Comparison of ENCODE assay signal across 8 cellular contexts in the genomic region with DNA sequence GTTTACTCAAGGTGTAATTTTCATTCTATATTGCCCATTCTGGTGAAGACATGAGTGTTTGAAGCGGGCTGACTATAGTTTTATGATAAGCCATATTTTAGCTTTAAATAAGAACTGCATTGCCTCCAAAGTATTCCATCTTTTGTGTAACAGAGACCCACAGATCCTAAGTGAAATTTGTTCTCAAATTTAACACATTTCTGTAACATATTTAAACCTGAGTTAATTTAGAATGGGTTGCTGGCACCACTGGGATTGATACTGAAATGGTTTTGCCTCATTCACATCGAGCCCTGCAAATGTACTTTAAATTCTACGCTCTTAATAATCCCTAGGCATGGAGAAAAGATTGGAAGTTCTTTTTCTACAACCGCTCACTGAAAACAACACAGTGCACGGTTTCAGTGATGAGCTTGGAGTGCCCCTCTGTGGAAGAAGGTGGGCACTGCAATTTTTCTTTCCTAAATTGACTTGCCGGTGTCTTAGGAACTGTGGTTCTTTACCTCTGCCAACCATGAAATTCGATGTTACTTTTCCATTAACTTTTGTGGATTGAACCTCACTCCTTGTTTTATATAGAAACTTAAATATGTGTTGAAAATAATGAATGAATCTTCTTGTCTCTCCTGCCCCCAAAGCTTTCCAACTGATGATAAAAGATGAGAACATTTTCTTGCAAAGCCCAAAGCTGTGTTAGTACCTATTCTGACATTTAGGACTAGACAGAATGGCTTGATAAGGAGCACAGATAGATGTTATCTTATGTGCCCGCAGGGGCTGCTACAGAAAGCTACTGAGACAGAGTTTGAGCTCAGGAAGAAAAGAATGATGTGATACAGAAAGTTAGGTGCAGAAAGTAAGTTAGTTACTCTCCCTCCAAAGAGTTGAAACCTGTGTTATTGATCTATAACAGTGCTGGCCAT.
A peak's percentile ranks its signal among the peaks of the same experiment; 100 is the strongest.
DNase-seq lines count a peak whose midpoint lies in the region; ATAC-seq and TF ChIP-seq lines count a peak whose summit lies in the region.

No MANE protein-coding gene starts in this region.

- POLR2A ChIA-PET in AG04449 (lab: Yijun Ruan, JAX): no interaction called here

- no peak overlapping the region for H3K27ac ChIP-seq in WERI-Rb-1

- CTCF ChIA-PET in AG04449 (lab: Yijun Ruan, JAX): interaction anchor here (0.7 to 6.9 kb wide), 25 partner anchors 9 to 1474 kb away, joined by 3 to 117 read pairs (median 4); a partner anchor contains a TSS

- H3K36me3 ChIP-seq in WERI-Rb-1: no peaks in the 10 kb centered on the region

- H3K9me3 ChIP-seq in WERI-Rb-1 (ENCODE audit: severe bottlenecking): no peaks in the 10 kb centered on the region

- peaks cover 69% of the 10 kb centered on the region for H3K27me3 ChIP-seq in WERI-Rb-1 (ENCODE audit: insufficient read depth, low read depth, severe bottlenecking)

- H3K4me3 ChIP-seq in AG04449 (ENCODE audit: low read depth, low read length): no peak overlapping the region
- no peak overlapping the region for H3K4me3 ChIP-seq in WERI-Rb-1 (ENCODE audit: low read depth, low read length)

- peak; percentile 80 for TF ChIP-seq CTCF in AG04449 (IDR thresholded peaks at IDR 0.05; ENCODE audit: insufficient read depth, low read length, missing control alignments)
- peak; percentile 86 for TF ChIP-seq CTCF in WERI-Rb-1 (IDR thresholded peaks at IDR 0.05; ENCODE audit: low read depth, low read length)

- DNase-seq in AG04449 (ENCODE audit: low read depth, low spot score) (peak; percentile 17), NCI-H2107 treated with DMSO at 0.1 percent for 48 hours (lab: John Stamatoyannopoulos, UW; ENCODE audit: unreplicated experiment) (peak; percentile 95), WERI-Rb-1 (peak; percentile 60), kidney glomerular epithelial cell (lab: John Stamatoyannopoulos, UW) (peak; percentile 72)
- DNase-seq in central memory CD4-positive, alpha-beta T cell: peak; percentile 41
- peak in 3 of 4 experiments; percentile 23 to 40 (median 28) for DNase-seq in stimulated activated CD4-positive, alpha-beta T cell treated with anti-CD3 and anti-CD28 coated beads, Interleukin-1b, Interleukin-23, amount 100 ng/mL, for 24 hours (ENCODE audit: low read depth in 4 of 4, low spot score in 1 of 4)

- peak; percentile 70 for ATAC-seq in GM18511 (IDR thresholded peaks at IDR 0.05; ENCODE audit: unreplicated experiment)
- peak; percentile 67 for ATAC-seq in HG03060 (IDR thresholded peaks at IDR 0.05; ENCODE audit: low read depth, unreplicated experiment)

Comparison
In these comparisons a context has a peak if more than half of its experiments do, and no peak if none do; other contexts are left out.
1. DNase-seq: peak in every context shown above with its lines; median percentile 95 in NCI-H2107 treated with DMSO at 0.1 percent for 48 hours; 72 in kidney glomerular epithelial cell; 60 in WERI-Rb-1; 41 in central memory CD4-positive, alpha-beta T cell; 28 in stimulated activated CD4-positive, alpha-beta T cell treated with anti-CD3 and anti-CD28 coated beads, Interleukin-1b, Interleukin-23, amount 100 ng/mL, for 24 hours; 17 in AG04449.